Comparison of ENCODE assay signal across 8 cellular contexts in genomic region chr5:132385321-132386105, GRCh38. TPM values are rescaled to one million over a fixed set of nuclear protein-coding genes. Genes with fewer than 3 reads are reported as not detected.
A peak's percentile ranks its signal among the peaks of the same experiment; 100 is the strongest.
DNase-seq lines count a peak whose midpoint lies in the region; TF ChIP-seq lines count a peak whose summit lies in the region.

No MANE protein-coding gene starts in this region.

- no peaks in the 10 kb centered on the region for H3K9me3 Mint-ChIP-seq in Caco-2 (ENCODE audit: unreplicated experiment)
- no peaks in the 10 kb centered on the region for H3K9me3 Mint-ChIP-seq in H9
- H3K9me3 Mint-ChIP-seq in neural progenitor cell = no peaks in the 10 kb centered on the region

- no peak overlapping the region for H3K4me3 Mint-ChIP-seq in Caco-2 (ENCODE audit: unreplicated experiment)
- no peak overlapping the region for H3K4me3 Mint-ChIP-seq in H9
- no peak overlapping the region for H3K4me3 Mint-ChIP-seq in neural progenitor cell

- no peaks in the 10 kb centered on the region for H4K20me1 ChIP-seq in H9 (ENCODE audit: control insufficient read depth, insufficient read depth, insufficient read length)
- H4K20me1 ChIP-seq in OCI-LY3 (ENCODE audit: insufficient read depth, low read length) = no peaks in the 10 kb centered on the region
- no peaks in the 10 kb centered on the region for H4K20me1 ChIP-seq in neural progenitor cell (ENCODE audit: low read depth)

- H3K79me1 ChIP-seq in H9 (ENCODE audit: insufficient read depth, low read depth, low read length, poor library complexity, severe bottlenecking) = no peaks in the 10 kb centered on the region

- H2AFZ ChIP-seq in H9 (ENCODE audit: low read length) (no peak overlapping the region), OCI-LY3 (ENCODE audit: low read depth, low read length) (no peak overlapping the region), neural progenitor cell (replicated peaks) (no peak overlapping the region)

- WGBS in H9 (ENCODE audit: extremely low coverage, insufficient read length, low lambda C conversion rate) = no CpG with 5 or more reads among the region's 9 CpGs
- 49 to 65% methylated on average over 9 of the region's 9 CpGs for WGBS in testis, 2 donors

- no peaks in the 10 kb centered on the region for H3K36me3 Mint-ChIP-seq in Caco-2 (ENCODE audit: insufficient read depth, unreplicated experiment)
- H3K36me3 Mint-ChIP-seq in H9 (ENCODE audit: insufficient read depth in 1 of 3, low read depth in 3 of 3) = no peaks in the 10 kb centered on the region
- H3K36me3 Mint-ChIP-seq in neural progenitor cell = no peaks in the 10 kb centered on the region

- peaks cover 3% of the 10 kb centered on the region; the same call in 1 of the 2 replicates for H3K36me3 ChIP-seq in Caco-2 (ENCODE audit: control insufficient read depth, insufficient read depth, low read length)
- no peaks in the 10 kb centered on the region for H3K36me3 ChIP-seq in OCI-LY3 (replicated peaks; ENCODE audit: low read depth, low read length)
- H3K36me3 ChIP-seq in neural progenitor cell = no peaks in the 10 kb centered on the region
- H3K36me3 ChIP-seq in testis (ENCODE audit: low read depth, missing control alignments) = no peaks in the 10 kb centered on the region

- TF ChIP-seq CTCF in Caco-2 (IDR thresholded peaks at IDR 0.05; ENCODE audit: insufficient read depth in 1 of 2, low read depth in 1 of 2, low read length in 1 of 2, severe bottlenecking in 1 of 2, unreplicated experiment in 1 of 2) (peak; percentile 58 to 59), H9 (conservative IDR thresholded peaks at IDR 0.05) (peak; percentile 70), OCI-LY3 (IDR thresholded peaks at IDR 0.05; ENCODE audit: low read depth, low read length) (peak; percentile 67), neural progenitor cell (IDR thresholded peaks at IDR 0.05) (peak; percentile 62), testis (IDR thresholded peaks at IDR 0.05) (peak; percentile 26 to 59 (median 46))

- H3K4me2 ChIP-seq in H9 (ENCODE audit: insufficient read depth, insufficient read length, low read length) (no peak overlapping the region), OCI-LY3 (ENCODE audit: low read length) (no peak overlapping the region), neural progenitor cell (no peak overlapping the region)

- H3K4me1 ChIP-seq in Caco-2 = peaks cover 29% of the 10 kb centered on the region
- H3K4me1 ChIP-seq in H9 (ENCODE audit: insufficient read depth, low read length) = no peaks in the 10 kb centered on the region
- H3K4me1 ChIP-seq in OCI-LY3 (ENCODE audit: low read length) = peaks cover 23% of the 10 kb centered on the region
- H3K4me1 ChIP-seq in neural progenitor cell = no peaks in the 10 kb centered on the region
- peaks cover 30% of the 10 kb centered on the region for H3K4me1 ChIP-seq in testis

- H2BK20ac ChIP-seq in H9 (ENCODE audit: low read depth, low read length, poor library complexity, severe bottlenecking) = no peak overlapping the region

- H3K23me2 ChIP-seq in H9 (ENCODE audit: insufficient read length, low read depth, low read length, poor library complexity, severe bottlenecking) = no peaks in the 10 kb centered on the region

- H3K27ac ChIP-seq in H9 (ENCODE audit: insufficient read length, low read depth, low read length) (no peak overlapping the region), OCI-LY3 (ENCODE audit: low read length) (no peak overlapping the region), neural progenitor cell (no peak overlapping the region), testis (no peak overlapping the region)

- CTCF ChIA-PET in Caco-2 (lab: Charles Lee) = interaction anchor here (1.2 to 2.3 kb wide), 2 partner anchors 116 to 121 kb away, joined by 3 to 6 read pairs; no protein-coding TSS in a partner anchor

- H3K9me3 ChIP-seq in Caco-2 (no peaks in the 10 kb centered on the region), H9 (ENCODE audit: control insufficient read depth, low read depth, low read length) (no peaks in the 10 kb centered on the region), OCI-LY3 (ENCODE audit: insufficient read depth, low read length) (no peaks in the 10 kb centered on the region), neural progenitor cell (ENCODE audit: low read depth) (no peaks in the 10 kb centered on the region), testis (no peaks in the 10 kb centered on the region)

- intact Hi-C loops in Caco-2 (cut with micrococcal nuclease; ENCODE audit: unreplicated experiment) = loop anchor here (1.0 to 10.0 kb wide), 4 partner anchors 25 to 429 kb away; partner anchors contain the start of gene SOWAHA
- intact Hi-C loops in testis (cut with DNase I; ENCODE audit: low total_unique reads) = loop anchor here (5.0 kb wide), 1 partner anchor 112 kb away; no protein-coding TSS in a partner anchor

- H4K5ac ChIP-seq in H9 (ENCODE audit: insufficient read length, low read depth, low read length) = no peak overlapping the region

- no peak overlapping the region for H3K56ac ChIP-seq in H9 (ENCODE audit: insufficient read length, low read depth, low read length)

- H2BK15ac ChIP-seq in H9 (ENCODE audit: low read depth, low read length) = no peak overlapping the region

- no peak overlapping the region for H3K23ac ChIP-seq in H9 (ENCODE audit: insufficient read length, low read depth, low read length)

- H3K27ac Mint-ChIP-seq in Caco-2 (ENCODE audit: unreplicated experiment) (no peak overlapping the region), H9 (no peak overlapping the region), neural progenitor cell (no peak overlapping the region)

- POLR2A ChIA-PET in Caco-2 (lab: Charles Lee) = no interaction called here

- no peak overlapping the region for H3K18ac ChIP-seq in H9 (ENCODE audit: insufficient read length, low read depth, low read length)

- no peaks in the 10 kb centered on the region for H3K79me2 ChIP-seq in H9 (ENCODE audit: insufficient read depth, low read length)
- H3K79me2 ChIP-seq in OCI-LY3 (ENCODE audit: low read length) = no peaks in the 10 kb centered on the region
- H3K79me2 ChIP-seq in neural progenitor cell (ENCODE audit: low read depth) = no peaks in the 10 kb centered on the region

- no peaks in the 10 kb centered on the region for H3F3A ChIP-seq in neural progenitor cell (ENCODE audit: low read depth)

- no peak overlapping the region for H2BK12ac ChIP-seq in H9 (ENCODE audit: insufficient read length, low read depth, low read length)

- H3K4me3 ChIP-seq in Caco-2 (ENCODE audit: low read depth, low read length) = no peak overlapping the region
- H3K4me3 ChIP-seq in OCI-LY3 (ENCODE audit: low read length) = no peak overlapping the region
- H3K4me3 ChIP-seq in neural progenitor cell = no peak overlapping the region
- H3K4me3 ChIP-seq in testis = no peak overlapping the region

- no TSS peak for BruUV-seq in Caco-2 (replicated peaks; lab: Mats Ljungman, UMichigan)

- H3K14ac ChIP-seq in H9 (ENCODE audit: insufficient read depth, low read length) = no peak overlapping the region; the same call in 1 of the 2 replicates

- peak in 1 of 2 experiments; percentile 55 for DNase-seq in Caco-2
- DNase-seq in H9 = no peak
- DNase-seq in activated T-helper 1 cell treated with Interleukin-2 at 50 U/mL for 16 hours (ENCODE audit: low read depth) = peak; percentile 36
- DNase-seq in fibroblast of gingiva (ENCODE audit: low read depth) = peak; percentile 61
- DNase-seq in neural progenitor cell (ENCODE audit: low spot score) = peak; percentile 50
- peak; percentile 57 for DNase-seq in testis
- no peak for DNase-seq in cortex of kidney (lab: John Stamatoyannopoulos, UW)

- no peak overlapping the region for H4K91ac ChIP-seq in H9 (ENCODE audit: insufficient read length, low read depth, low read length)

- TF ChIP-seq POLR2A in testis (IDR thresholded peaks at IDR 0.05) = no peak

- H3K9ac ChIP-seq in H9 (ENCODE audit: extremely low read depth, insufficient read length, low read length) (no peak overlapping the region), OCI-LY3 (ENCODE audit: low read length) (no peak overlapping the region), neural progenitor cell (no peak overlapping the region)

- H3K27me3 Mint-ChIP-seq in Caco-2 (ENCODE audit: insufficient read depth, unreplicated experiment) (no peaks in the 10 kb centered on the region), H9 (ENCODE audit: low read depth) (no peaks in the 10 kb centered on the region), neural progenitor cell (ENCODE audit: insufficient read depth, low read depth) (peaks cover 7% of the 10 kb centered on the region)

- no peak overlapping the region for H4K8ac ChIP-seq in H9 (replicated peaks; ENCODE audit: insufficient read length, low read depth, low read length)

- no peak overlapping the region for H2AK5ac ChIP-seq in H9 (ENCODE audit: insufficient read length, low read length)

- no peak overlapping the region for H3T11ph ChIP-seq in H9 (ENCODE audit: low read length)

- no peaks in the 10 kb centered on the region for H3K27me3 ChIP-seq in Caco-2 (replicated peaks; ENCODE audit: control insufficient read depth, insufficient read depth, low read length)
- no peaks in the 10 kb centered on the region for H3K27me3 ChIP-seq in H9 (ENCODE audit: insufficient read depth, low read length)
- H3K27me3 ChIP-seq in OCI-LY3 (ENCODE audit: low read depth, low read length) = no peaks in the 10 kb centered on the region
- no peaks in the 10 kb centered on the region for H3K27me3 ChIP-seq in neural progenitor cell
- H3K27me3 ChIP-seq in testis = no peaks in the 10 kb centered on the region

- H2BK120ac ChIP-seq in H9 (ENCODE audit: low read depth, low read length, poor library complexity, severe bottlenecking) = no peak overlapping the region

- no peak overlapping the region for H2BK5ac ChIP-seq in H9 (ENCODE audit: insufficient read length, low read length)

- no peaks in the 10 kb centered on the region for H3K4me1 Mint-ChIP-seq in Caco-2 (ENCODE audit: low read depth, unreplicated experiment)
- H3K4me1 Mint-ChIP-seq in H9 = peaks cover 8 to 11% of the 10 kb centered on the region in 2 experiments
- peaks cover 4% of the 10 kb centered on the region for H3K4me1 Mint-ChIP-seq in neural progenitor cell

- H3K4ac ChIP-seq in H9 (ENCODE audit: low read depth, low read length) = no peak overlapping the region

RNA-seq across cellular contexts. Expression of gene SLC22A5, which starts 16.0 kb away (rescaled TPM):
- total RNA-seq in Caco-2 (2022) (19.1 and 20.2 TPM in 2 replicates), H9 (2021) (3.4 and 3.9 TPM in 2 replicates), neural progenitor cell (ENCODE audit: low replicate concordance) (3.1 and 4.3 TPM in 2 replicates), testis (10 to 100 TPM in 1 of 2 donors, 1 to 10 TPM in 1; 9.5 to 11.8 TPM)
- polyA plus RNA-seq in testis (ENCODE audit: insufficient read depth, low read depth, low replicate concordance) = 11.9 TPM

Comparison
In these comparisons a context has a peak if more than half of its experiments do, and no peak if none do; other contexts are left out.
1. DNase-seq: peak in activated T-helper 1 cell treated with Interleukin-2 at 50 U/mL for 16 hours (single experiment), fibroblast of gingiva (single experiment), neural progenitor cell (single experiment) and testis (single experiment); none in H9 (single experiment) and cortex of kidney (single experiment).
2. Peak in every context shown above with its lines, with median percentiles within 50 percentile points of each other: CTCF ChIP-seq.